In genomic region chr18:68376931-68377330, GRCh38 we compare ENCODE assay signal across 25 cellular contexts.
"Had no signal": no experiment of that assay in that cellular context is flagged by ENCODE, and none has a peak within 500 bp of the region (broad histone marks: within the 10 kb centered on the region; RNA-seq: fewer than 3 reads in every experiment).

No MANE protein-coding gene starts in this region.

- H3K4me2 ChIP-seq: KMS-11 had no signal

- H3K9ac ChIP-seq: KMS-11 had no signal

- H3K4me3 ChIP-seq: ascending aorta, SJCRH30 had no signal

- H3K27ac ChIP-seq: ascending aorta, KMS-11, RWPE1, SJCRH30 had no signal

- H3K4me1 ChIP-seq: ascending aorta, SJCRH30 had no signal

- ATAC-seq: activated CD8-positive, alpha-beta memory T cell treated with anti-CD3 and anti-CD28 coated beads, Interleukin-2, amount 10 ng/mL, durations not matched to agents 7 days and 5 days; Panc1; T-helper 17 cell had no signal

- H3K27me3 ChIP-seq: ascending aorta, SJCRH30 had no signal

- H3K9me3 ChIP-seq: ascending aorta, SJCRH30 had no signal

- DNase-seq: activated B cell treated with CpG ODN at 0.5 μM for 24 hours; activated CD4-positive, alpha-beta T cell treated with anti-CD3 and anti-CD28 coated beads for 1 hour; activated CD4-positive, alpha-beta T cell treated with anti-CD3 and anti-CD28 coated beads, Interleukin-2, amount 10 ng/mL, durations not matched to agents 24 days and 14 days; activated CD4-positive, alpha-beta T cell treated with anti-CD3 and anti-CD28 coated beads, Interleukin-2, amount 50 U/mL, for 48 hours; activated CD8-positive, alpha-beta memory T cell treated with anti-CD3 and anti-CD28 coated beads, Interleukin-2, amount 10 ng/mL, durations not matched to agents 7 days and 5 days; activated effector memory CD4-positive, alpha-beta T cell treated with Interleukin-2 at 50 U/mL for 16 hours; activated naive CD4-positive, alpha-beta T cell; activated T-cell treated with anti-CD3 and anti-CD28 coated beads, Interleukin-2, amount 50 U/mL, for 24 hours; amniotic stem cell; NCI-H1092; NCI-H1417; NCI-H1930; NCI-H2171; NCI-H2227 treated with DMSO at 0.1 percent for 48 hours; NCI-H526 treated with DMSO at 0.1 percent for 48 hours; NK-92 treated with Interleukin-12 subunit alpha and Interleukin-12 subunit beta, amount 100 ng/mL, for 24 hours; OCI-M1; Right ventricle myocardium superior; SJCRH30; T-helper 17 cell; T-helper 9 cell had no signal

- H3K36me3 ChIP-seq: ascending aorta, SJCRH30 had no signal
